10 cellular contexts compared by ENCODE assay signal in genomic region chr1:54016343-54017282, GRCh38. TPM values are rescaled to one million over a fixed set of nuclear protein-coding genes. Genes with fewer than 3 reads are reported as not detected.
DNase-seq lines count a peak whose midpoint lies in the region; ATAC-seq and TF ChIP-seq lines count a peak whose summit lies in the region.
"Had no signal": no experiment of that assay in that cellular context is flagged by ENCODE, and none has a peak within 500 bp of the region (broad histone marks: within the 10 kb centered on the region; RNA-seq: fewer than 3 reads in every experiment).

No MANE protein-coding gene starts in this region.

- H3K4me3 ChIP-seq in mammary epithelial cell (replicated peaks in 1 of 3; ENCODE audit: insufficient read depth in 1 of 3, low read depth in 2 of 3, low read length in 3 of 3) = no peak overlapping the region

- H3K4me2 ChIP-seq in mammary epithelial cell (ENCODE audit: insufficient read depth, low read depth, low read length) = peak overlapping the region; percentile 5

- in situ Hi-C loops in mammary epithelial cell (cut with MboI; ENCODE audit: low sequenced_read_pairs in 2 of 2) = no loop called here

- no peaks in the 10 kb centered on the region for H4K20me1 ChIP-seq in mammary epithelial cell (ENCODE audit: insufficient read depth, low read length)

- intact Hi-C loops in mammary epithelial cell (cut with micrococcal nuclease) = no loop called here

- 46% methylated on average over 8 of the region's 8 CpGs for WGBS in mammary epithelial cell (ENCODE audit: low coverage, missing lambda C conversion rate)

- H2AFZ ChIP-seq in mammary epithelial cell (ENCODE audit: low read depth, low read length) = no peak overlapping the region

- H3K36me3 ChIP-seq in mammary epithelial cell (ENCODE audit: insufficient read depth, low read length) = no peaks in the 10 kb centered on the region

- no peaks in the 10 kb centered on the region for H3K79me2 ChIP-seq in mammary epithelial cell (ENCODE audit: insufficient read depth, low read length)

- no peaks in the 10 kb centered on the region for H3K27me3 ChIP-seq in mammary epithelial cell (ENCODE audit: insufficient read depth, low read length)

- no peaks in the 10 kb centered on the region for H3K9me3 ChIP-seq in mammary epithelial cell (replicated peaks; ENCODE audit: insufficient read depth, low read length)

- H3K4me1 ChIP-seq in mammary epithelial cell (ENCODE audit: insufficient read depth, low read length) = peaks cover 12% of the 10 kb centered on the region

- H3K9ac ChIP-seq in mammary epithelial cell (ENCODE audit: insufficient read depth, low read length) = no peak overlapping the region

- no peak for ATAC-seq in HG03135 (IDR thresholded peaks at IDR 0.05; ENCODE audit: unreplicated experiment)
- no peak for ATAC-seq in GM18517 (IDR thresholded peaks at IDR 0.05; ENCODE audit: unreplicated experiment)
- ATAC-seq in GM18511 (IDR thresholded peaks at IDR 0.05; ENCODE audit: unreplicated experiment) = no peak
- ATAC-seq: natural killer cell had no signal

- CTCF ChIA-PET in mammary epithelial cell (lab: Charles Lee; ENCODE audit: low non-redundant PET) = interaction anchor here (0.5 to 0.6 kb wide), 2 partner anchors 57 to 423 kb away, joined by 3 to 11 read pairs; no protein-coding TSS in a partner anchor

- DNase-seq in DMS53 treated with DMSO at 0.1 percent for 48 hours (lab: John Stamatoyannopoulos, UW; ENCODE audit: unreplicated experiment) (peak; percentile 100), MV-4-11 (lab: John Stamatoyannopoulos, UW) (peak; percentile 2), mammary epithelial cell (peak; percentile 80), mesenteric fat pad (ENCODE audit: low spot score) (peak; percentile 33), 8988T (no peak)
- DNase-seq: activated CD4-positive, alpha-beta T cell treated with anti-CD3 and anti-CD28 coated beads, Interleukin-2, amount 10 ng/mL, durations not matched to agents 24 days and 14 days; natural killer cell had no signal

- TF ChIP-seq CTCF in mammary epithelial cell (conservative IDR thresholded peaks at IDR 0.05 in 1 of 2, IDR thresholded peaks at IDR 0.05 in 1 of 2; ENCODE audit: extremely low read depth in 1 of 2, insufficient read depth in 1 of 2, low read depth in 1 of 2, low read length in 2 of 2) = no peak

- dilution Hi-C loops in mammary epithelial cell (cut with HindIII; ENCODE audit: low sequenced_read_pairs) = no loop called here

- no TSS peak for BruUV-seq in mammary epithelial cell (replicated peaks; lab: Mats Ljungman, UMichigan)

- H3K27ac ChIP-seq in mammary epithelial cell (ENCODE audit: insufficient read depth, low read depth, low read length) = no peak overlapping the region

RNA-seq across cellular contexts. Expression of gene LDLRAD1, which starts 1.4 kb away (rescaled TPM):
- not detected for total RNA-seq in mammary epithelial cell
- not detected for polyA plus RNA-seq in mammary epithelial cell
- not detected for polyA minus RNA-seq in mammary epithelial cell
- not detected for total RNA-seq in mesenteric fat pad
- total RNA-seq: activated CD4-positive, alpha-beta T cell treated with anti-CD3 and anti-CD28 coated beads, Interleukin-2, amount 10 ng/mL, durations not matched to agents 24 days and 14 days; natural killer cell had no signal

RNA-seq across cellular contexts. Expression of gene TMEM59, which starts 36.4 kb away (rescaled TPM):
- total RNA-seq in mammary epithelial cell (100 to 1,000 TPM; 164 to 223 TPM), mesenteric fat pad (364 TPM)
- polyA plus RNA-seq in mammary epithelial cell = 182 TPM
- polyA minus RNA-seq in mammary epithelial cell = 61.5 TPM

RNA-seq across cellular contexts. Expression of gene TCEANC2, which starts 36.8 kb away (rescaled TPM):
- 1 to 10 TPM; 3.8 to 5.5 TPM for total RNA-seq in mammary epithelial cell
- 3.4 TPM for polyA plus RNA-seq in mammary epithelial cell
- polyA minus RNA-seq in mammary epithelial cell = 9.6 TPM
- total RNA-seq in mesenteric fat pad = 4.2 TPM
